Comparison of ENCODE assay signal across 1 cellular context in the genomic region with DNA sequence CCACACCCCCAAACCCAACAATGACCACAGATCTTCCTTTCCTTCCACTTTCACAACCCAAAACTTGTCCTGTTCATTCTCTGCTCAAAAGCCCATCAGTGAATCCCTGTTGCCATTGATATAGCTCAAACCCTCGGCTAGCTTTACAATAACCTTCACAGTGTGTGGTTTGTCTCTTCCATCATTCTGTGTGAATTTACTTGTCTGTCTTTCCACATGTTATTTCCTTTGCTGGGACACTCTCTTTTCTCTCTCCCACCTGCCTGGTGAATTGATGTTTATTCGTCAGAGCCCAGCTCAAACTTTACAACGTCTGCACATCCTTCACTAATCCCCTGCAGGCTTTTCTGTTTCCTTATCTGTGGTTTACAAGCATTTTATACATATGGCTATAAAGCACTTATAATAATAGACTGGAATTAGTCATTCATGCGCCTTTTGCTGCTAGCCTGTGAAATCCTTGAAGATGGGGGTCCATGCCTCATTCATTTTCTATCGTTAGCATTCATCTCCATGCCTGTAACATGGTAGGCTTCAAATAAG.
TF ChIP-seq lines count a peak whose summit lies in the region.

No MANE protein-coding gene starts in this region.

TF ChIP-seq in endothelial cell of umbilical vein, 7 proteins besides CTCF, POLR2A, EP300 and RAD21:
- TF ChIP-seq POLR2AphosphoS5 (IDR thresholded peaks at IDR 0.05; ENCODE audit: insufficient read depth, low read depth, low read length) (no peak), JUN (IDR thresholded peaks at IDR 0.05; ENCODE audit: borderline replicate concordance, insufficient read depth, insufficient read length, low read depth) (no peak), EZH2 (IDR thresholded peaks at IDR 0.05; ENCODE audit: borderline replicate concordance, low read depth, low read length, severe bottlenecking) (no peak), GATA2 (IDR thresholded peaks at IDR 0.05; ENCODE audit: insufficient read depth, insufficient read length, low read depth, low read length) (no peak), FOS (IDR thresholded peaks at IDR 0.05; ENCODE audit: borderline replicate concordance, insufficient read depth, low read length) (no peak), MYC (IDR thresholded peaks at IDR 0.05; ENCODE audit: low read depth, low read length) (no peak)
- TF ChIP-seq, protein P1, sequence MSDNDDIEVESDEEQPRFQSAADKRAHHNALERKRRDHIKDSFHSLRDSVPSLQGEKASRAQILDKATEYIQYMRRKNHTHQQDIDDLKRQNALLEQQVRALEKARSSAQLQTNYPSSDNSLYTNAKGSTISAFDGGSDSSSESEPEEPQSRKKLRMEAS (IDR thresholded peaks at IDR 0.05; ENCODE audit: insufficient read depth, insufficient read length): no peak
